Comparison of ENCODE assay signal across 1 cellular context in genomic region chr2:233815861-233816260, GRCh38.
TF ChIP-seq lines count a peak whose summit lies in the region.

No MANE protein-coding gene starts in this region.

TF ChIP-seq in HepG2, 621 proteins besides CTCF, POLR2A, EP300 and RAD21:
- no peak for TF ChIP-seq ZNF792 (CRISPR knock-in tag; IDR thresholded peaks at IDR 0.05)
- TF ChIP-seq HOXA7 (CRISPR knock-in tag; IDR thresholded peaks at IDR 0.05): no peak
- no peak for TF ChIP-seq ADNP (CRISPR knock-in tag; IDR thresholded peaks at IDR 0.05)
- no peak for TF ChIP-seq NR2F1 (CRISPR knock-in tag; IDR thresholded peaks at IDR 0.05)
- TF ChIP-seq ZNF337 (CRISPR knock-in tag; IDR thresholded peaks at IDR 0.05; ENCODE audit: borderline replicate concordance, low read depth): no peak
- TF ChIP-seq ZFP82 (CRISPR knock-in tag; IDR thresholded peaks at IDR 0.05; ENCODE audit: borderline replicate concordance): no peak
- TF ChIP-seq ZNF614 (CRISPR knock-in tag; IDR thresholded peaks at IDR 0.05; ENCODE audit: borderline replicate concordance): no peak
